Comparison of ENCODE assay signal across 18 cellular contexts in genomic region chr12:87813476-87814234, GRCh38.
A peak's percentile ranks its signal among the peaks of the same experiment; 100 is the strongest.
DNase-seq lines count a peak whose midpoint lies in the region; ATAC-seq, FAIRE-seq and TF ChIP-seq lines count a peak whose summit lies in the region.
"Had no signal": no experiment of that assay in that cellular context is flagged by ENCODE, and none has a peak within 500 bp of the region (broad histone marks: within the 10 kb centered on the region; RNA-seq: fewer than 3 reads in every experiment).

No MANE protein-coding gene starts in this region.

- TF ChIP-seq CTCF in AG10803 (conservative IDR thresholded peaks at IDR 0.05; ENCODE audit: low read length) (no peak), epithelial cell of esophagus (IDR thresholded peaks at IDR 0.05; ENCODE audit: insufficient read depth, low read depth, low read length, missing control alignments) (no peak), nephron (IDR thresholded peaks at IDR 0.05; ENCODE audit: unreplicated experiment in 3 of 3) (no peak)

- FAIRE-seq in RCC 7860 (lab: Jason Lieb, UNC), result peak; percentile 89

- no peak overlapping the region for H3K4me3 Mint-ChIP-seq in nephron
- H3K4me3 Mint-ChIP-seq: activated naive CD8-positive, alpha-beta T cell treated with anti-CD3 and anti-CD28 coated beads for 36 hours had no signal

- no peaks in the 10 kb centered on the region for H3K9me3 Mint-ChIP-seq in nephron
- H3K9me3 Mint-ChIP-seq: activated naive CD8-positive, alpha-beta T cell treated with anti-CD3 and anti-CD28 coated beads for 36 hours had no signal

- no peaks in the 10 kb centered on the region for H3K27me3 Mint-ChIP-seq in nephron (ENCODE audit: low read depth)
- H3K27me3 Mint-ChIP-seq: activated naive CD8-positive, alpha-beta T cell treated with anti-CD3 and anti-CD28 coated beads for 36 hours had no signal

- ATAC-seq in GM21515 (IDR thresholded peaks at IDR 0.05; ENCODE audit: unreplicated experiment) (no peak), GM18517 (IDR thresholded peaks at IDR 0.05; ENCODE audit: unreplicated experiment) (no peak)
- ATAC-seq: heart left ventricle had no signal

- no peaks in the 10 kb centered on the region for H3K36me3 Mint-ChIP-seq in nephron (ENCODE audit: low read depth)
- H3K36me3 Mint-ChIP-seq: activated naive CD8-positive, alpha-beta T cell treated with anti-CD3 and anti-CD28 coated beads for 36 hours had no signal

- H3K27ac Mint-ChIP-seq in nephron, result peak overlapping the region; percentile 80 to 87 (median 83)
- H3K27ac Mint-ChIP-seq: activated naive CD8-positive, alpha-beta T cell treated with anti-CD3 and anti-CD28 coated beads for 36 hours had no signal

- DNase-seq in AG10803 (ENCODE audit: low read depth) (peak; percentile 55), RCC 7860 (ENCODE audit: low spot score) (peak; percentile 83), epithelial cell of esophagus (ENCODE audit: low read depth) (peak; percentile 87), putamen (ENCODE audit: low spot score) (no peak)
- no peak for DNase-seq in activated effector memory CD4-positive, alpha-beta T cell treated with Interleukin-2 at 50 U/mL for 16 hours
- DNase-seq: activated naive CD8-positive, alpha-beta T cell treated with anti-CD3 and anti-CD28 coated beads for 36 hours; DMS79 treated with DMSO at 0.1 percent for 48 hours; GOT3; heart left ventricle; NCI-H1105 treated with DMSO at 0.1 percent for 48 hours; NCI-H510A; occipital lobe; stimulated activated CD8-positive, alpha-beta memory T cell treated with anti-CD3 and anti-CD28 coated beads, Interleukin-4, amount 100 ng/mL, for 48 hours; uterus had no signal

- no peak overlapping the region for H3K4me3 ChIP-seq in AG10803 (ENCODE audit: low read length)
- no peak overlapping the region for H3K4me3 ChIP-seq in epithelial cell of esophagus (ENCODE audit: low read length)
- H3K4me3 ChIP-seq: heart left ventricle, lung, uterus had no signal

- peaks cover 46% of the 10 kb centered on the region for H3K4me1 Mint-ChIP-seq in nephron
- H3K4me1 Mint-ChIP-seq: activated naive CD8-positive, alpha-beta T cell treated with anti-CD3 and anti-CD28 coated beads for 36 hours had no signal

Comparison
In these comparisons a context has a peak if more than half of its experiments do, and no peak if none do; other contexts are left out.
1. DNase-seq: peak in AG10803 (single experiment), RCC 7860 (single experiment) and epithelial cell of esophagus (single experiment); none in putamen (single experiment) and activated effector memory CD4-positive, alpha-beta T cell treated with Interleukin-2 at 50 U/mL for 16 hours (single experiment).